Comparison of ENCODE assay signal across 10 cellular contexts in genomic region chr7:151166629-151167196, GRCh38. TPM values are rescaled to one million over a fixed set of nuclear protein-coding genes. Genes with fewer than 3 reads are reported as not detected.
A peak's percentile ranks its signal among the peaks of the same experiment; 100 is the strongest.
DNase-seq lines count a peak whose midpoint lies in the region; ATAC-seq and TF ChIP-seq lines count a peak whose summit lies in the region.
"Had no signal": no experiment of that assay in that cellular context is flagged by ENCODE, and none has a peak within 500 bp of the region (broad histone marks: within the 10 kb centered on the region; RNA-seq: fewer than 3 reads in every experiment).

No MANE protein-coding gene starts in this region.

- H3K36me3 Mint-ChIP-seq in WTC11, result no peaks in the 10 kb centered on the region
- H3K36me3 Mint-ChIP-seq in immature natural killer cell, result no peaks in the 10 kb centered on the region
- no peaks in the 10 kb centered on the region for H3K36me3 Mint-ChIP-seq in stimulated activated effector memory CD8-positive, alpha-beta T cell treated with anti-CD3 and anti-CD28 coated beads, Interleukin-12 subunit alpha, Interleukin-12 subunit beta, amount 100 ng/mL, for 72 hours

- DNase-seq in NCI-H748 (lab: John Stamatoyannopoulos, UW; ENCODE audit: unreplicated experiment) (peak; percentile 42), NCI-H748 treated with DMSO at 0.1 percent for 48 hours (lab: John Stamatoyannopoulos, UW) (no peak), WTC11 (ENCODE audit: low spot score) (peak; percentile 39), immature natural killer cell (no peak), NCI-H2196 treated with DMSO at 0.1 percent for 48 hours (lab: John Stamatoyannopoulos, UW; ENCODE audit: unreplicated experiment) (no peak)
- DNase-seq in stimulated activated effector memory CD8-positive, alpha-beta T cell treated with anti-CD3 and anti-CD28 coated beads, Interleukin-12 subunit alpha, Interleukin-12 subunit beta, amount 100 ng/mL, for 72 hours (ENCODE audit: low spot score in 2 of 2), result no peak
- DNase-seq: NCI-H2029 treated with DMSO at 0.1 percent for 48 hours had no signal

- H3K27me3 Mint-ChIP-seq in WTC11 (ENCODE audit: low read depth), result peaks cover 37% of the 10 kb centered on the region
- peaks cover 10 to 26% (median 21%) of the 10 kb centered on the region in 3 donors for H3K27me3 Mint-ChIP-seq in immature natural killer cell (ENCODE audit: low read depth in 3 of 3)

- peaks cover 9% of the 10 kb centered on the region; the same call in 1 of the 2 replicates for H3K4me1 Mint-ChIP-seq in WTC11
- peaks cover 4 to 8% of the 10 kb centered on the region in 2 donors for H3K4me1 Mint-ChIP-seq in immature natural killer cell
- peaks cover 12% of the 10 kb centered on the region for H3K4me1 Mint-ChIP-seq in stimulated activated effector memory CD8-positive, alpha-beta T cell treated with anti-CD3 and anti-CD28 coated beads, Interleukin-12 subunit alpha, Interleukin-12 subunit beta, amount 100 ng/mL, for 72 hours

- POLR2A ChIA-PET in WTC11 (lab: Charles Lee), result interaction anchor here (1.1 to 2.1 kb wide), 2 partner anchors 9 to 52 kb away, joined by 3 to 6 read pairs; no protein-coding TSS in a partner anchor

- CTCF ChIA-PET in WTC11 (lab: Charles Lee), result interaction anchor here (0.7 to 5.8 kb wide), 16 partner anchors 8 to 184 kb away, joined by 3 to 59 read pairs (median 4); no protein-coding TSS in a partner anchor

- TF ChIP-seq CTCF in WTC11 (IDR thresholded peaks at IDR 0.05), result no peak

- H3K9me3 Mint-ChIP-seq in WTC11 (no peaks in the 10 kb centered on the region), immature natural killer cell (no peaks in the 10 kb centered on the region)
- no peaks in the 10 kb centered on the region for H3K9me3 Mint-ChIP-seq in stimulated activated effector memory CD8-positive, alpha-beta T cell treated with anti-CD3 and anti-CD28 coated beads, Interleukin-12 subunit alpha, Interleukin-12 subunit beta, amount 100 ng/mL, for 72 hours

- H3K4me3 Mint-ChIP-seq in WTC11, result peak overlapping the region; percentile 58
- H3K4me3 Mint-ChIP-seq in immature natural killer cell, result peak overlapping the region; percentile 34 to 75 (median 62)
- peak overlapping the region; percentile 66 for H3K4me3 Mint-ChIP-seq in stimulated activated effector memory CD8-positive, alpha-beta T cell treated with anti-CD3 and anti-CD28 coated beads, Interleukin-12 subunit alpha, Interleukin-12 subunit beta, amount 100 ng/mL, for 72 hours

- H3K27ac Mint-ChIP-seq in WTC11 (no peak overlapping the region), immature natural killer cell (no peak overlapping the region)
- no peak overlapping the region for H3K27ac Mint-ChIP-seq in stimulated activated effector memory CD8-positive, alpha-beta T cell treated with anti-CD3 and anti-CD28 coated beads, Interleukin-12 subunit alpha, Interleukin-12 subunit beta, amount 100 ng/mL, for 72 hours

- ATAC-seq in WTC11 (peak; percentile 19), HG03025 (IDR thresholded peaks at IDR 0.05; ENCODE audit: low FRiP score, unreplicated experiment) (no peak), GM21717 (IDR thresholded peaks at IDR 0.05; ENCODE audit: unreplicated experiment) (no peak)
- ATAC-seq in stimulated activated effector memory CD8-positive, alpha-beta T cell treated with anti-CD3 and anti-CD28 coated beads, Interleukin-12 subunit alpha, Interleukin-12 subunit beta, amount 100 ng/mL, for 72 hours, result no peak

TF ChIP-seq in WTC11, 78 proteins besides CTCF, POLR2A, EP300 and RAD21 (continues in another document):
- TF ChIP-seq ZNF532 (CRISPR knock-in tag; IDR thresholded peaks at IDR 0.05; ENCODE audit: borderline replicate concordance) (no peak), NFATC4 (CRISPR knock-in tag; IDR thresholded peaks at IDR 0.05) (no peak), TEAD4 (CRISPR knock-in tag; IDR thresholded peaks at IDR 0.05) (no peak), CREB1 (CRISPR knock-in tag; IDR thresholded peaks at IDR 0.05) (no peak), MAX (CRISPR knock-in tag; IDR thresholded peaks at IDR 0.05) (no peak), CREM (CRISPR knock-in tag; IDR thresholded peaks at IDR 0.05) (no peak), ZNF416 (CRISPR knock-in tag; IDR thresholded peaks at IDR 0.05) (no peak), ATF2 (CRISPR knock-in tag; IDR thresholded peaks at IDR 0.05; ENCODE audit: borderline replicate concordance, low read depth) (no peak), SP1 (CRISPR knock-in tag; conservative IDR thresholded peaks at IDR 0.05) (no peak), RELA (CRISPR knock-in tag; IDR thresholded peaks at IDR 0.05; ENCODE audit: borderline replicate concordance) (no peak)
- TF ChIP-seq, protein P1, sequence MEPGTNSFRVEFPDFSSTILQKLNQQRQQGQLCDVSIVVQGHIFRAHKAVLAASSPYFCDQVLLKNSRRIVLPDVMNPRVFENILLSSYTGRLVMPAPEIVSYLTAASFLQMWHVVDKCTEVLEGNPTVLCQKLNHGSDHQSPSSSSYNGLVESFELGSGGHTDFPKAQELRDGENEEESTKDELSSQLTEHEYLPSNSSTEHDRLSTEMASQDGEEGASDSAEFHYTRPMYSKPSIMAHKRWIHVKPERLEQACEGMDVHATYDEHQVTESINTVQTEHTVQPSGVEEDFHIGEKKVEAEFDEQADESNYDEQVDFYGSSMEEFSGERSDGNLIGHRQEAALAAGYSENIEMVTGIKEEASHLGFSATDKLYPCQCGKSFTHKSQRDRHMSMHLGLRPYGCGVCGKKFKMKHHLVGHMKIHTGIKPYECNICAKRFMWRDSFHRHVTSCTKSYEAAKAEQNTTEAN (CRISPR knock-in tag; IDR thresholded peaks at IDR 0.05), result no peak
- TF ChIP-seq, protein P2, sequence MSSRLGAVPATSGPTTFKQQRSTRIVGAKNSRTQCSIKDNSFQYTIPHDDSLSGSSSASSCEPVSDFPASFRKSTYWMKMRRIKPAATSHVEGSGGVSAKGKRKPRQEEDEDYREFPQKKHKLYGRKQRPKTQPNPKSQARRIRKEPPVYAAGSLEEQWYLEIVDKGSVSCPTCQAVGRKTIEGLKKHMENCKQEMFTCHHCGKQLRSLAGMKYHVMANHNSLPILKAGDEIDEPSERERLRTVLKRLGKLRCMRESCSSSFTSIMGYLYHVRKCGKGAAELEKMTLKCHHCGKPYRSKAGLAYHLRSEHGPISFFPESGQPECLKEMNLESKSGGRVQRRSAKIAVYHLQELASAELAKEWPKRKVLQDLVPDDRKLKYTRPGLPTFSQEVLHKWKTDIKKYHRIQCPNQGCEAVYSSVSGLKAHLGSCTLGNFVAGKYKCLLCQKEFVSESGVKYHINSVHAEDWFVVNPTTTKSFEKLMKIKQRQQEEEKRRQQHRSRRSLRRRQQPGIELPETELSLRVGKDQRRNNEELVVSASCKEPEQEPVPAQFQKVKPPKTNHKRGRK (CRISPR knock-in tag; IDR thresholded peaks at IDR 0.05; ENCODE audit: borderline replicate concordance), result no peak

RNA-seq across cellular contexts. Expression of gene GBX1, which starts 0.8 kb away (rescaled TPM):
- total RNA-seq in WTC11 (2021), result 0.27 to 0.55 TPM in 2 of 3 replicates, not detected in the other
- not detected for polyA plus RNA-seq in immature natural killer cell
- total RNA-seq: subcutaneous adipose tissue had no signal

RNA-seq across cellular contexts. Expression of gene ASB10, which starts 20.3 kb away (rescaled TPM):
- not detected in 3 replicates for total RNA-seq in WTC11 (2021)
- polyA plus RNA-seq in immature natural killer cell, result not detected
- total RNA-seq: subcutaneous adipose tissue had no signal

RNA-seq across cellular contexts. Expression of gene H2BK1, which starts 43.6 kb away (rescaled TPM):
- 0.87 TPM in 1 of 3 replicates, not detected in the others for total RNA-seq in WTC11 (2021)
- not detected for polyA plus RNA-seq in immature natural killer cell
- total RNA-seq: subcutaneous adipose tissue had no signal

Comparison
In these comparisons a context has a peak if more than half of its experiments do, and no peak if none do; other contexts are left out.
1. DNase-seq: peak in NCI-H748 (single experiment) and WTC11 (single experiment); none in NCI-H748 treated with DMSO at 0.1 percent for 48 hours (single experiment), immature natural killer cell (0 of 3), stimulated activated effector memory CD8-positive, alpha-beta T cell treated with anti-CD3 and anti-CD28 coated beads, Interleukin-12 subunit alpha, Interleukin-12 subunit beta, amount 100 ng/mL, for 72 hours (0 of 2) and NCI-H2196 treated with DMSO at 0.1 percent for 48 hours (single experiment).
2. Peak in every context shown above with its lines, with median percentiles within 50 percentile points of each other: H3K4me3 Mint-ChIP-seq.